1 cellular context compared by ENCODE assay signal in genomic region chr5:177462021-177462670, GRCh38.
A peak's percentile ranks its signal among the peaks of the same experiment; 100 is the strongest.
TF ChIP-seq lines count a peak whose summit lies in the region.

No MANE protein-coding gene starts in this region.

TF ChIP-seq in K562, 482 proteins besides CTCF, POLR2A, EP300 and RAD21 (continued from another document):
- peak; percentile 35; the same call in 1 of the 2 replicates for TF ChIP-seq PHF8 (IDR thresholded peaks at IDR 0.05; ENCODE audit: borderline replicate concordance, low read length)
- TF ChIP-seq SLC30A9 (CRISPR knock-in tag; IDR thresholded peaks at IDR 0.05) = no peak
TF ChIP-seq in K562: peak in this region for 13.
